32 cellular contexts compared by ENCODE assay signal in genomic region chr4:154084864-154085263, GRCh38.
A peak's percentile ranks its signal among the peaks of the same experiment; 100 is the strongest.
DNase-seq lines count a peak whose midpoint lies in the region; ATAC-seq, FAIRE-seq and TF ChIP-seq lines count a peak whose summit lies in the region.
"Had no signal": no experiment of that assay in that cellular context is flagged by ENCODE, and none has a peak within 500 bp of the region (broad histone marks: within the 10 kb centered on the region; RNA-seq: fewer than 3 reads in every experiment).

No MANE protein-coding gene starts in this region.

- H3K27ac ChIP-seq in mesenchymal stem cell (ENCODE audit: low read length, poor library complexity, severe bottlenecking) (peak overlapping the region; percentile 43), H9 (ENCODE audit: insufficient read length, low read depth, low read length) (no peak overlapping the region)
- H3K27ac ChIP-seq: neural progenitor cell, Peyer's patch, suprapubic skin had no signal

- no peak overlapping the region for H2BK20ac ChIP-seq in H9 (ENCODE audit: low read depth, low read length, poor library complexity, severe bottlenecking)

- H3K4me2 ChIP-seq in mesenchymal stem cell (ENCODE audit: low read length, poor library complexity, severe bottlenecking) (no peak overlapping the region), H9 (ENCODE audit: insufficient read depth, insufficient read length, low read length) (no peak overlapping the region)
- H3K4me2 ChIP-seq: neural progenitor cell had no signal

- no peaks in the 10 kb centered on the region for H3K9me3 ChIP-seq in mesenchymal stem cell (ENCODE audit: control insufficient read depth, low read length)
- H3K9me3 ChIP-seq in H9 (ENCODE audit: control insufficient read depth, low read depth, low read length) = no peaks in the 10 kb centered on the region
- H3K9me3 ChIP-seq: Peyer's patch, suprapubic skin had no signal

- H3K23me2 ChIP-seq in H9 (ENCODE audit: insufficient read length, low read depth, low read length, poor library complexity, severe bottlenecking) = no peaks in the 10 kb centered on the region

- H4K20me1 ChIP-seq in H9 (ENCODE audit: control insufficient read depth, insufficient read depth, insufficient read length) = no peaks in the 10 kb centered on the region

- no peak overlapping the region for H3K4me3 Mint-ChIP-seq in H9
- H3K4me3 Mint-ChIP-seq: activated CD4-positive, alpha-beta memory T cell treated with anti-CD3 and anti-CD28 coated beads for 36 hours; activated naive CD4-positive, alpha-beta T cell treated with anti-CD3 and anti-CD28 coated beads, Interleukin-2, amount 50 U/mL, for 24 hours; central memory CD8-positive, alpha-beta T cell; HFFc6; neural progenitor cell; stimulated activated memory B cell treated with anti-CD40 and anti-IgM and Interleukin-4, amounts not matched to agents 10 μg/mL and 1 μg/mL and 100 μg/mL, for 72 hours had no signal

- H3K4me1 ChIP-seq in mesenchymal stem cell (ENCODE audit: control insufficient read depth, insufficient read depth, low read depth, low read length) (peaks cover 6% of the 10 kb centered on the region), H9 (ENCODE audit: insufficient read depth, low read length) (no peaks in the 10 kb centered on the region)
- H3K4me1 ChIP-seq: neural progenitor cell, Peyer's patch, suprapubic skin had no signal

- H3K23ac ChIP-seq in mesenchymal stem cell (ENCODE audit: low read length in 2 of 2) (no peak overlapping the region), H9 (ENCODE audit: insufficient read length, low read depth, low read length) (no peak overlapping the region)

- H3K14ac ChIP-seq in mesenchymal stem cell (ENCODE audit: low read length in 2 of 2) = peak overlapping the region in 1 of 2 experiments; percentile 28
- no peak overlapping the region for H3K14ac ChIP-seq in H9 (ENCODE audit: insufficient read depth, low read length)

- no peak overlapping the region for H3K18ac ChIP-seq in mesenchymal stem cell (ENCODE audit: low read depth in 1 of 2, low read length in 2 of 2)
- no peak overlapping the region for H3K18ac ChIP-seq in H9 (ENCODE audit: insufficient read length, low read depth, low read length)

- TF ChIP-seq CTCF in bronchial epithelial cell (IDR thresholded peaks at IDR 0.05; ENCODE audit: insufficient read depth, low read length, severe bottlenecking) (no peak), H9 (conservative IDR thresholded peaks at IDR 0.05) (no peak)

- H2AFZ ChIP-seq in mesenchymal stem cell (ENCODE audit: low read depth, low read length) (no peak overlapping the region), H9 (ENCODE audit: low read length) (no peak overlapping the region)
- H2AFZ ChIP-seq: neural progenitor cell had no signal

- H2BK120ac ChIP-seq in mesenchymal stem cell (ENCODE audit: low read depth, low read length) (no peak overlapping the region), H9 (ENCODE audit: low read depth, low read length, poor library complexity, severe bottlenecking) (no peak overlapping the region)

- H3K27ac Mint-ChIP-seq in H9 = peak overlapping the region in 1 of 3 experiments; percentile 52; a peak in 1 of 7 replicates
- H3K27ac Mint-ChIP-seq: activated CD4-positive, alpha-beta memory T cell treated with anti-CD3 and anti-CD28 coated beads for 36 hours; activated naive CD4-positive, alpha-beta T cell treated with anti-CD3 and anti-CD28 coated beads, Interleukin-2, amount 50 U/mL, for 24 hours; activated T-helper 2 cell treated with anti-CD3 and anti-CD28 coated beads, Interferon-gamma antibody, Interleukin-2, Interleukin-4, amounts not matched to agents 10 μg/mL and 5 μg/mL and 100 μg/mL, durations not matched to agents 14 hours and 24 hours and 36 hours; HFFc6; stimulated activated memory B cell treated with anti-CD40 and anti-IgM and Interleukin-4, amounts not matched to agents 10 μg/mL and 1 μg/mL and 100 μg/mL, for 72 hours had no signal

- no peaks in the 10 kb centered on the region for H3K79me2 ChIP-seq in H9 (ENCODE audit: insufficient read depth, low read length)

- H3K4ac ChIP-seq in mesenchymal stem cell (ENCODE audit: low read depth in 1 of 2, low read length in 2 of 2) = peak overlapping the region in 1 of 2 experiments; percentile 73
- H3K4ac ChIP-seq in H9 (ENCODE audit: low read depth, low read length) = no peak overlapping the region

- no peak for FAIRE-seq in bronchial epithelial cell (lab: Jason Lieb, UNC)
- FAIRE-seq: D721Med, GM12891 had no signal

- no peak for ATAC-seq in HG03432 (IDR thresholded peaks at IDR 0.05; ENCODE audit: unreplicated experiment)
- ATAC-seq: sciatic nerve; stimulated activated memory B cell treated with anti-CD40 and anti-IgM and Interleukin-4, amounts not matched to agents 10 μg/mL and 1 μg/mL and 100 μg/mL, for 72 hours had no signal

- no peak overlapping the region for H4K8ac ChIP-seq in mesenchymal stem cell (ENCODE audit: low read length)
- H4K8ac ChIP-seq in H9 (replicated peaks; ENCODE audit: insufficient read length, low read depth, low read length) = no peak overlapping the region

- H3K36me3 ChIP-seq in bronchial epithelial cell (ENCODE audit: control insufficient read depth, insufficient read depth, low read length) (no peaks in the 10 kb centered on the region), mesenchymal stem cell (ENCODE audit: control insufficient read depth in 1 of 2, insufficient read depth in 2 of 2, low read depth in 1 of 2, low read length in 2 of 2) (no peaks in the 10 kb centered on the region)
- H3K36me3 ChIP-seq: neural progenitor cell, Peyer's patch, suprapubic skin had no signal

- H3K27me3 Mint-ChIP-seq in H9 (ENCODE audit: low read depth) = no peaks in the 10 kb centered on the region
- H3K27me3 Mint-ChIP-seq: stimulated activated memory B cell treated with anti-CD40 and anti-IgM and Interleukin-4, amounts not matched to agents 10 μg/mL and 1 μg/mL and 100 μg/mL, for 72 hours had no signal

- H3T11ph ChIP-seq in H9 (ENCODE audit: low read length) = no peak overlapping the region

- no peak overlapping the region for H4K5ac ChIP-seq in H9 (ENCODE audit: insufficient read length, low read depth, low read length)

- H3K4me3 ChIP-seq in bronchial epithelial cell (ENCODE audit: low read depth, low read length) = no peak overlapping the region
- no peak overlapping the region for H3K4me3 ChIP-seq in mesenchymal stem cell (ENCODE audit: insufficient read depth in 1 of 2, low read depth in 1 of 2, low read length in 2 of 2)
- H3K4me3 ChIP-seq: lung, neural progenitor cell, Peyer's patch, suprapubic skin had no signal

- H2AK5ac ChIP-seq in mesenchymal stem cell (ENCODE audit: low read length, severe bottlenecking) (no peak overlapping the region), H9 (ENCODE audit: insufficient read length, low read length) (no peak overlapping the region)

- H2BK5ac ChIP-seq in mesenchymal stem cell (ENCODE audit: low read depth, low read length, poor library complexity, severe bottlenecking) (no peak overlapping the region), H9 (ENCODE audit: insufficient read length, low read length) (no peak overlapping the region)

- H2BK15ac ChIP-seq in mesenchymal stem cell (ENCODE audit: low read depth, poor library complexity, severe bottlenecking) (no peak overlapping the region), H9 (ENCODE audit: low read depth, low read length) (no peak overlapping the region)

- H3K79me1 ChIP-seq in mesenchymal stem cell (replicated peaks; ENCODE audit: low read length, poor library complexity, severe bottlenecking) = no peaks in the 10 kb centered on the region
- H3K79me1 ChIP-seq in H9 (ENCODE audit: insufficient read depth, low read depth, low read length, poor library complexity, severe bottlenecking) = no peaks in the 10 kb centered on the region

- H3K56ac ChIP-seq in H9 (ENCODE audit: insufficient read length, low read depth, low read length) = no peak overlapping the region

- H2BK12ac ChIP-seq in mesenchymal stem cell (ENCODE audit: low read length in 2 of 2) (peak overlapping the region in 1 of 2 experiments; percentile 77), H9 (ENCODE audit: insufficient read length, low read depth, low read length) (no peak overlapping the region)

- no peaks in the 10 kb centered on the region for H3K9me3 Mint-ChIP-seq in H9
- H3K9me3 Mint-ChIP-seq: activated CD4-positive, alpha-beta memory T cell treated with anti-CD3 and anti-CD28 coated beads for 36 hours; activated naive CD4-positive, alpha-beta T cell treated with anti-CD3 and anti-CD28 coated beads, Interleukin-2, amount 50 U/mL, for 24 hours; activated T-helper 2 cell treated with anti-CD3 and anti-CD28 coated beads, Interferon-gamma antibody, Interleukin-2, Interleukin-4, amounts not matched to agents 10 μg/mL and 5 μg/mL and 100 μg/mL, durations not matched to agents 14 hours and 24 hours and 36 hours; central memory CD8-positive, alpha-beta T cell; neural progenitor cell; stimulated activated memory B cell treated with anti-CD40 and anti-IgM and Interleukin-4, amounts not matched to agents 10 μg/mL and 1 μg/mL and 100 μg/mL, for 72 hours had no signal

- H3K9ac ChIP-seq in mesenchymal stem cell (ENCODE audit: low read length) (no peak overlapping the region), H9 (ENCODE audit: extremely low read depth, insufficient read length, low read length) (no peak overlapping the region)
- H3K9ac ChIP-seq: neural progenitor cell had no signal

- H3K36me3 Mint-ChIP-seq in H9 (ENCODE audit: insufficient read depth in 1 of 3, low read depth in 3 of 3) = no peaks in the 10 kb centered on the region
- H3K36me3 Mint-ChIP-seq: activated CD4-positive, alpha-beta memory T cell treated with anti-CD3 and anti-CD28 coated beads for 36 hours; activated naive CD4-positive, alpha-beta T cell treated with anti-CD3 and anti-CD28 coated beads, Interleukin-2, amount 50 U/mL, for 24 hours; neural progenitor cell; stimulated activated memory B cell treated with anti-CD40 and anti-IgM and Interleukin-4, amounts not matched to agents 10 μg/mL and 1 μg/mL and 100 μg/mL, for 72 hours had no signal

- WGBS in mesenchymal stem cell = 100% methylated on average over 1 of the region's 1 CpG
- no CpG with 5 or more reads among the region's 1 CpG for WGBS in H9 (ENCODE audit: extremely low coverage, insufficient read length, low lambda C conversion rate)

- H3K27me3 ChIP-seq in bronchial epithelial cell (ENCODE audit: control insufficient read depth, insufficient read depth, low read length) = no peaks in the 10 kb centered on the region
- no peaks in the 10 kb centered on the region for H3K27me3 ChIP-seq in mesenchymal stem cell (ENCODE audit: control insufficient read depth in 1 of 2, insufficient read depth in 1 of 2, low read length in 2 of 2)
- no peaks in the 10 kb centered on the region for H3K27me3 ChIP-seq in H9 (ENCODE audit: insufficient read depth, low read length)
- H3K27me3 ChIP-seq: neural progenitor cell, Peyer's patch, suprapubic skin had no signal

- no peak overlapping the region for H4K91ac ChIP-seq in mesenchymal stem cell (ENCODE audit: low read length)
- H4K91ac ChIP-seq in H9 (ENCODE audit: insufficient read length, low read depth, low read length) = no peak overlapping the region

- peaks cover 2 to 5% of the 10 kb centered on the region in 2 experiments; a peak in 3 of 4 replicates for H3K4me1 Mint-ChIP-seq in H9
- H3K4me1 Mint-ChIP-seq: activated naive CD4-positive, alpha-beta T cell treated with anti-CD3 and anti-CD28 coated beads, Interleukin-2, amount 50 U/mL, for 24 hours; central memory CD8-positive, alpha-beta T cell; stimulated activated memory B cell treated with anti-CD40 and anti-IgM and Interleukin-4, amounts not matched to agents 10 μg/mL and 1 μg/mL and 100 μg/mL, for 72 hours had no signal

- DNase-seq in HCEC 1CT = peak; percentile 9
- DNase-seq in M059J (ENCODE audit: low read depth) = peak; percentile 76
- DNase-seq in bronchial epithelial cell (ENCODE audit: low read depth) = peak; percentile 49
- peak; percentile 25 for DNase-seq in mesenchymal stem cell
- DNase-seq in H9 = no peak
- DNase-seq in stimulated activated CD4-positive, alpha-beta T cell treated with anti-CD3 and anti-CD28 coated beads, Interleukin-4, amount 100 ng/mL, for 1 hour = no peak
- DNase-seq in hippocampal formation (lab: John Stamatoyannopoulos, UW) = no peak
- DNase-seq: activated CD4-positive, alpha-beta memory T cell treated with anti-CD3 and anti-CD28 coated beads for 36 hours; activated CD8-positive, alpha-beta memory T cell treated with anti-CD3 and anti-CD28 coated beads, Interleukin-2, amount 50 U/mL, for 48 hours; aorta; C1 segment of cervical spinal cord; dermis blood vessel endothelial cell; EL; HFFc6; IMR-90; NCI-H1092; NCI-H187 treated with DMSO at 0.1 percent for 48 hours; NCI-H526 treated with DMSO at 0.1 percent for 48 hours; Peyer's patch; stimulated activated CD4-positive, alpha-beta T cell treated with anti-CD3 and anti-CD28 coated beads, Interleukin-4, amount 100 ng/mL, for 4 hours; T-helper 1 cell had no signal

Comparison
In these comparisons a context has a peak if more than half of its experiments do, and no peak if none do; other contexts are left out.
1. DNase-seq: peak in HCEC 1CT (single experiment), M059J (single experiment), bronchial epithelial cell (single experiment) and mesenchymal stem cell (single experiment); none in H9 (single experiment), stimulated activated CD4-positive, alpha-beta T cell treated with anti-CD3 and anti-CD28 coated beads, Interleukin-4, amount 100 ng/mL, for 1 hour (single experiment) and hippocampal formation (0 of 2).